Comparison of ENCODE assay signal across 8 cellular contexts in genomic region chr13:43045302-43045773, GRCh38. TPM values are rescaled to one million over a fixed set of nuclear protein-coding genes. Genes with fewer than 3 reads are reported as not detected.
A peak's percentile ranks its signal among the peaks of the same experiment; 100 is the strongest.
DNase-seq lines count a peak whose midpoint lies in the region; ATAC-seq, FAIRE-seq and TF ChIP-seq lines count a peak whose summit lies in the region.
"Not testable (repeated sequence)": the region's sequence is repeated elsewhere in the genome, so short reads cannot be mapped to it uniquely, and the experiment has no call there.

No MANE protein-coding gene starts in this region.

- not testable (repeated sequence) for H3K27me3 Mint-ChIP-seq in IgD-negative memory B cell; activated T-cell treated with anti-CD3 and anti-CD28 coated beads, Interleukin-2, amount 50 U/mL, for 24 hours; natural killer cell (ENCODE audit: low read depth in 2 of 2)

- H3K9ac ChIP-seq in keratinocyte (ENCODE audit: control insufficient read depth, extremely low read depth, insufficient read depth, low read length): peak overlapping the region; percentile 55

- not testable (repeated sequence) for H3K36me3 ChIP-seq in Peyer's patch; keratinocyte (ENCODE audit: control insufficient read depth in 2 of 2, extremely low read depth in 1 of 2, insufficient read depth in 2 of 2, low read length in 2 of 2); stomach

- DNase-seq in CD1c-positive myeloid dendritic cell (ENCODE audit: extremely low spot score) (peak; percentile 81), Peyer's patch (peak; percentile 75 to 93 (median 81)), choroid plexus epithelial cell (ENCODE audit: low read depth) (peak; percentile 36), stomach (peak; percentile 80)
- not testable (repeated sequence) for DNase-seq in activated T-cell treated with anti-CD3 and anti-CD28 coated beads, Interleukin-2, amount 50 U/mL, for 24 hours; keratinocyte (ENCODE audit: low read depth, low spot score); natural killer cell

- H3K27me3 ChIP-seq in Peyer's patch; keratinocyte (ENCODE audit: control insufficient read depth, extremely low read depth, insufficient read depth, low read length); stomach: not testable (repeated sequence)

- TF ChIP-seq CTCF in Peyer's patch (IDR thresholded peaks at IDR 0.05); choroid plexus epithelial cell (conservative IDR thresholded peaks at IDR 0.05; ENCODE audit: low read depth, low read length); keratinocyte (optimal IDR thresholded peaks at IDR 0.05 in 1 of 3, IDR thresholded peaks at IDR 0.05 in 1 of 3, conservative IDR thresholded peaks at IDR 0.05 in 1 of 3; ENCODE audit: extremely low read depth in 1 of 3, insufficient read depth in 2 of 3, low read length in 3 of 3); natural killer cell (IDR thresholded peaks at IDR 0.05); stomach (IDR thresholded peaks at IDR 0.05): not testable (repeated sequence)

- peak; percentile 55 for FAIRE-seq in keratinocyte (lab: Jason Lieb, UNC)

- peak overlapping the region; percentile 72 to 92 (median 83) for H3K4me3 Mint-ChIP-seq in IgD-negative memory B cell
- H3K4me3 Mint-ChIP-seq in activated T-cell treated with anti-CD3 and anti-CD28 coated beads, Interleukin-2, amount 50 U/mL, for 24 hours: peak overlapping the region; percentile 36
- not testable (repeated sequence) for H3K4me3 Mint-ChIP-seq in natural killer cell

- H3K9me3 Mint-ChIP-seq in IgD-negative memory B cell; activated T-cell treated with anti-CD3 and anti-CD28 coated beads, Interleukin-2, amount 50 U/mL, for 24 hours; natural killer cell: not testable (repeated sequence)

- 33 to 64% (median 40%) methylated on average over 10 of the region's 10 CpGs for WGBS in stomach, 5 donors

- H2AFZ ChIP-seq in keratinocyte (ENCODE audit: control insufficient read depth, low read length): peak overlapping the region; percentile 53

- H3K9me3 ChIP-seq in Peyer's patch; keratinocyte (ENCODE audit: control insufficient read depth, low read depth, low read length); stomach: not testable (repeated sequence)

- H3K27ac ChIP-seq in Peyer's patch: peak overlapping the region; percentile 76 to 83 (median 78)
- peak overlapping the region; percentile 63 for H3K27ac ChIP-seq in keratinocyte (ENCODE audit: control insufficient read depth, insufficient read depth, low read length)
- H3K27ac ChIP-seq in stomach: peak overlapping the region; percentile 51 to 86 (median 67)

- H3K79me2 ChIP-seq in keratinocyte (ENCODE audit: control insufficient read depth, insufficient read depth, low read length): peaks cover 53% of the 10 kb centered on the region

- H3K4me2 ChIP-seq in keratinocyte (ENCODE audit: control insufficient read depth, extremely low read depth, insufficient read depth, low read depth, low read length): peak overlapping the region; percentile 22

- peak overlapping the region in 2 of 4 donors; percentile 10 to 35 for H3K4me3 ChIP-seq in Peyer's patch
- not testable (repeated sequence) for H3K4me3 ChIP-seq in choroid plexus epithelial cell (ENCODE audit: low read depth, low read length); keratinocyte (ENCODE audit: control insufficient read depth in 2 of 3, extremely low read depth in 1 of 3, insufficient read depth in 2 of 3, low read depth in 1 of 3, low read length in 3 of 3); stomach

- not testable (repeated sequence) for H3K9me1 ChIP-seq in keratinocyte (ENCODE audit: control insufficient read depth, extremely low read depth, insufficient read depth, low read length)

- peaks cover 2 to 27% (median 11%) of the 10 kb centered on the region in 4 donors for H3K4me1 ChIP-seq in Peyer's patch
- H3K4me1 ChIP-seq in keratinocyte (ENCODE audit: control insufficient read depth, extremely low read depth, insufficient read depth, low read length): peaks cover 28% of the 10 kb centered on the region
- H3K4me1 ChIP-seq in stomach: peaks cover 0 to 52% (median 28%) of the 10 kb centered on the region in 4 donors

- TF ChIP-seq EP300 in stomach (IDR thresholded peaks at IDR 0.05): not testable (repeated sequence)

- intact Hi-C loops in natural killer cell (cut with micrococcal nuclease); stomach (cut with DNase I; ENCODE audit: low total_unique reads): not testable (repeated sequence)

- TF ChIP-seq POLR2A in Peyer's patch (IDR thresholded peaks at IDR 0.05); stomach (IDR thresholded peaks at IDR 0.05): not testable (repeated sequence)

- not testable (repeated sequence) for ATAC-seq in natural killer cell

- H3K27ac Mint-ChIP-seq in IgD-negative memory B cell (peak overlapping the region; percentile 98 to 99 (median 99)), natural killer cell (peak overlapping the region; percentile 9 to 29)
- H3K27ac Mint-ChIP-seq in activated T-cell treated with anti-CD3 and anti-CD28 coated beads, Interleukin-2, amount 50 U/mL, for 24 hours: peak overlapping the region; percentile 88

- dilution Hi-C loops in keratinocyte (cut with MboI; ENCODE audit: extremely low pct_ligation_motif_present, low sequenced_read_pairs): not testable (repeated sequence)

- H3K36me3 Mint-ChIP-seq in IgD-negative memory B cell, natural killer cell: not testable (repeated sequence)
- peaks cover 45% of the 10 kb centered on the region for H3K36me3 Mint-ChIP-seq in activated T-cell treated with anti-CD3 and anti-CD28 coated beads, Interleukin-2, amount 50 U/mL, for 24 hours (ENCODE audit: low read depth)

- not testable (repeated sequence) for H4K20me1 ChIP-seq in keratinocyte (ENCODE audit: control insufficient read depth, extremely low read depth, insufficient read depth, low read length)

- peaks cover 62 to 76% (median 72%) of the 10 kb centered on the region in 3 donors for H3K4me1 Mint-ChIP-seq in IgD-negative memory B cell
- peaks cover 70% of the 10 kb centered on the region for H3K4me1 Mint-ChIP-seq in activated T-cell treated with anti-CD3 and anti-CD28 coated beads, Interleukin-2, amount 50 U/mL, for 24 hours (ENCODE audit: low read depth)
- peaks cover 34 to 41% of the 10 kb centered on the region in 2 donors for H3K4me1 Mint-ChIP-seq in natural killer cell

RNA-seq across cellular contexts. Expression of gene DNAJC15, which starts 22.0 kb away (rescaled TPM):
- 36.7 TPM for polyA plus RNA-seq in IgD-negative memory B cell
- 10 to 100 TPM in 2 of 4 donors, 1 to 10 TPM in 2; 5.8 to 27.5 (median 11.9) TPM for total RNA-seq in Peyer's patch
- 38.5 to 43.2 TPM (median 39.6 TPM) in 3 replicates for polyA plus RNA-seq in keratinocyte
- polyA plus RNA-seq in keratinocyte (2011; ENCODE audit: low read depth): 64.8 TPM
- polyA plus RNA-seq in keratinocyte (2011; cell fraction: cytosol; rRNA removed): 22.0 and 31.9 TPM in 2 replicates
- 13.3 and 14.5 TPM in 2 replicates for polyA plus RNA-seq in keratinocyte (2011; cell fraction: nucleus; rRNA removed)
- 16.7 and 33.0 TPM in 2 replicates for polyA plus RNA-seq in keratinocyte (2012; ENCODE audit: low replicate concordance)
- 19.0 to 25.1 TPM (median 21.8 TPM) in 3 replicates for polyA minus RNA-seq in keratinocyte
- 28.0 TPM for polyA minus RNA-seq in keratinocyte (2011; cell fraction: cytosol; rRNA and poly(A)+ RNA removed)
- 5.3 and 8.4 TPM in 2 replicates for polyA minus RNA-seq in keratinocyte (2011; cell fraction: nucleus; rRNA and poly(A)+ RNA removed)
- 1 to 10 TPM; 7.7 to 10.0 (median 8.3) TPM for total RNA-seq in natural killer cell
- 10 to 100 TPM in 1 of 5 donors, 1 to 10 TPM in 4; 4.5 to 16.3 (median 5.8) TPM for total RNA-seq in stomach
- polyA plus RNA-seq in stomach: 10 to 100 TPM; 12.4 to 19.3 (median 12.4) TPM

RNA-seq across cellular contexts. Expression of gene EPSTI1, which starts 53.3 kb away (rescaled TPM):
- polyA plus RNA-seq in IgD-negative memory B cell (30.1 TPM), keratinocyte (8.7 to 14.7 TPM (median 13.0 TPM) in 3 replicates), stomach (1 to 10 TPM; 3.5 to 5.2 (median 4.2) TPM)
- total RNA-seq in Peyer's patch (10 to 100 TPM in 3 of 4 donors, 1 to 10 TPM in 1; 8.8 to 45.4 (median 22.1) TPM), natural killer cell (10 to 100 TPM; 23.4 to 57.4 (median 34.4) TPM), stomach (100 to 1,000 TPM in 1 of 5 donors, 10 to 100 TPM in 1, 1 to 10 TPM in 2, not detected in 1; 3.8 to 115 (median 12.8) TPM)
- 12.8 TPM for polyA plus RNA-seq in keratinocyte (2011; ENCODE audit: low read depth)
- 7.6 and 9.5 TPM in 2 replicates for polyA plus RNA-seq in keratinocyte (2011; cell fraction: cytosol; rRNA removed)
- polyA plus RNA-seq in keratinocyte (2011; cell fraction: nucleus; rRNA removed): 6.6 and 8.1 TPM in 2 replicates
- 1.4 and 14.5 TPM in 2 replicates for polyA plus RNA-seq in keratinocyte (2012; ENCODE audit: low replicate concordance)
- polyA minus RNA-seq in keratinocyte: 1.5 to 7.6 TPM (median 4.0 TPM) in 3 replicates
- polyA minus RNA-seq in keratinocyte (2011; cell fraction: cytosol; rRNA and poly(A)+ RNA removed): 15.9 TPM
- 4.0 and 5.0 TPM in 2 replicates for polyA minus RNA-seq in keratinocyte (2011; cell fraction: nucleus; rRNA and poly(A)+ RNA removed)

Comparison
In these comparisons a context has a peak if more than half of its experiments do, and no peak if none do; other contexts are left out.
1. H3K27ac Mint-ChIP-seq: peak in every context shown above with its lines; median percentile 99 in IgD-negative memory B cell; 88 in activated T-cell treated with anti-CD3 and anti-CD28 coated beads, Interleukin-2, amount 50 U/mL, for 24 hours; 19 in natural killer cell.